Comparison of ENCODE assay signal across 22 cellular contexts in genomic region chr18:46402945-46403344, GRCh38.
"Had no signal": no experiment of that assay in that cellular context is flagged by ENCODE, and none has a peak within 500 bp of the region (broad histone marks: within the 10 kb centered on the region; RNA-seq: fewer than 3 reads in every experiment).

No MANE protein-coding gene starts in this region.

- H3K36me3 Mint-ChIP-seq: memory B cell; stimulated activated naive B cell treated with anti-CD40 and anti-IgM and Interleukin-4, amounts not matched to agents 10 μg/mL and 1 μg/mL and 100 μg/mL, for 72 hours had no signal

- H3K9me3 ChIP-seq: heart left ventricle, left ventricle myocardium inferior, lower lobe of right lung, neutrophil, testis, tibial nerve, upper lobe of right lung, vagina had no signal

- H3K27me3 ChIP-seq: heart left ventricle, testis, tibial nerve, upper lobe of right lung, vagina had no signal

- H3K4me3 Mint-ChIP-seq: memory B cell; nephron progenitor cell; stimulated activated naive B cell treated with anti-CD40 and anti-IgM and Interleukin-4, amounts not matched to agents 10 μg/mL and 1 μg/mL and 100 μg/mL, for 72 hours; stimulated activated naive CD8-positive, alpha-beta T cell treated with anti-CD3 and anti-CD28 coated beads, Interleukin-15, amount 100 ng/mL, for 72 hours had no signal

- H3K27ac ChIP-seq: dorsolateral prefrontal cortex, heart left ventricle, left ventricle myocardium inferior, lower lobe of right lung, neutrophil, testis, tibial nerve, upper lobe of right lung, vagina had no signal

- DNase-seq: cortex of kidney; dorsolateral prefrontal cortex; effector CD8-positive, alpha-beta T cell; heart left ventricle; hypothalamus; left cardiac atrium; left ventricle myocardium inferior; lower lobe of right lung; midbrain; nephron progenitor cell; stimulated activated CD4-positive, alpha-beta T cell treated with anti-CD3 and anti-CD28 coated beads, Interleukin-2, amount 100 ng/mL, for 24 hours; stimulated activated CD4-positive, alpha-beta T cell treated with anti-CD3 and anti-CD28 coated beads, Interleukin-4, amount 100 ng/mL, for 4 hours; stimulated activated naive B cell treated with anti-CD40 and anti-IgM and Interleukin-4, amounts not matched to agents 10 μg/mL and 1 μg/mL and 100 μg/mL, for 72 hours; stimulated activated naive CD8-positive, alpha-beta T cell treated with anti-CD3 and anti-CD28 coated beads, Interleukin-15, amount 100 ng/mL, for 72 hours; testis; upper lobe of right lung had no signal

- H3K4me1 ChIP-seq: lower lobe of right lung, testis, tibial nerve, upper lobe of right lung had no signal

- H3K27ac Mint-ChIP-seq: memory B cell; nephron progenitor cell; stimulated activated naive B cell treated with anti-CD40 and anti-IgM and Interleukin-4, amounts not matched to agents 10 μg/mL and 1 μg/mL and 100 μg/mL, for 72 hours; stimulated activated naive CD8-positive, alpha-beta T cell treated with anti-CD3 and anti-CD28 coated beads, Interleukin-15, amount 100 ng/mL, for 72 hours had no signal

- H3K36me3 ChIP-seq: heart left ventricle, left ventricle myocardium inferior, lower lobe of right lung, neutrophil, tibial nerve, upper lobe of right lung, vagina had no signal

- H3K4me3 ChIP-seq: dorsolateral prefrontal cortex, heart left ventricle, left ventricle myocardium inferior, lower lobe of right lung, testis, tibial nerve, upper lobe of right lung, vagina had no signal

- H3K9me3 Mint-ChIP-seq: memory B cell; nephron progenitor cell; stimulated activated naive B cell treated with anti-CD40 and anti-IgM and Interleukin-4, amounts not matched to agents 10 μg/mL and 1 μg/mL and 100 μg/mL, for 72 hours; stimulated activated naive CD8-positive, alpha-beta T cell treated with anti-CD3 and anti-CD28 coated beads, Interleukin-15, amount 100 ng/mL, for 72 hours had no signal

- H3K27me3 Mint-ChIP-seq: stimulated activated naive CD8-positive, alpha-beta T cell treated with anti-CD3 and anti-CD28 coated beads, Interleukin-15, amount 100 ng/mL, for 72 hours had no signal

- FAIRE-seq: frontal cortex, keratinocyte had no signal
